ENCODE assay signal across 1 cellular context in the genomic region with DNA sequence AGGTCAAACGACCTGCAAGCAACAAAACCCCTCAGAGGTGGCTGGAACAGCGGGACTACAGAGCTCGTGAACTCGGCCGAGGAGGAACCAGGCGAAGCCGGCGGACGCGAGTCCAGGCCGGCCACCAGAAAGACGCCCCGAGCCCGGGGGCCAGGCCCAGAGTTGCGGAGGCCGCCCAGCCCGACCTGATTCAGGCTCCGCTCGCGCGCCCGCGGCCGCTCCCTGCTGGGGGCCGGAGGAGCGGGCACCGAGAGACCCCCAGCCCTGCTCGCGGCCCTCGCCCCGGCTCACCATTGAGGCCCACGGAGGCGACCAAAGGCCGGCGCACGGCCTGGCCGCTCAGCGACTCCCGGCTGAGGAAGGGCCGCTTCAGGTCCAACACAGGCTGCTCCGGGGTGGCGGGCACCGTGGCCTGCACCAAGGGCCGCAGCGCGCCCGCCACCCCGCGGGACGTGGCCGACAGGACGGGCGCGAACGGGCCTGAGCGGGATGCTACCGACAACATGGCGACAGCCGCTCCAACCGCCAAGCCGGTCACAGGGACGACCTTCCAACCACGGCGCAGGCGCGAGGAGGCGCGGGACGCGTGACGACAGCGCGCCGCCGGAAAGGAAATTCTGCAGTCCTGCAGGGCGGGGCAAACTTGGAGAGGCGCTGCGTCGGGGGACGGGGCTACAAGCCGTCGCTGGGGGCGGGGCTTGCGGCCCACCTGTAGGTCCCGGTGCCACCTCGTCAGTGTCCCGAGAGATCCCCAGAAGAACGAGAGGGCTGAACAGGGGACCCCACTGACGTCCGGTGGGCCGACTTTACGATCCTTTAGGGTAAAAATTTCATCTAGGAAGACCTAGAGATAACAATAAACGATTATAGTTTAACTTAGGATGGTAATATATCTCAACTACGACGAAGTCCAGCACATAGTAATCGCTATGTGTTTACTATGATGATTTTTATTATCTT.
TF ChIP-seq lines count a peak whose summit lies in the region.

A gene (minus strand): TSS at position 538 of the 960 bp plus-strand sequence. CDS start 33 bp downstream, at position 505.

TF ChIP-seq in WTC11, 78 proteins besides CTCF, POLR2A, EP300 and RAD21 (continued from another document):
- TF ChIP-seq FOXP1 (CRISPR knock-in tag; IDR thresholded peaks at IDR 0.05; ENCODE audit: borderline replicate concordance) (peak; percentile 76; the same call in 1 of the 2 replicates), ESRRA (CRISPR knock-in tag; IDR thresholded peaks at IDR 0.05; ENCODE audit: borderline replicate concordance) (no peak), SP1 (CRISPR knock-in tag; conservative IDR thresholded peaks at IDR 0.05) (peak; percentile 79), MYBL2 (CRISPR knock-in tag; IDR thresholded peaks at IDR 0.05) (peak; percentile 92), ELF4 (CRISPR knock-in tag; IDR thresholded peaks at IDR 0.05; ENCODE audit: low read depth) (peak; percentile 49; the same call in 1 of the 2 replicates)
- TF ChIP-seq, protein P1, sequence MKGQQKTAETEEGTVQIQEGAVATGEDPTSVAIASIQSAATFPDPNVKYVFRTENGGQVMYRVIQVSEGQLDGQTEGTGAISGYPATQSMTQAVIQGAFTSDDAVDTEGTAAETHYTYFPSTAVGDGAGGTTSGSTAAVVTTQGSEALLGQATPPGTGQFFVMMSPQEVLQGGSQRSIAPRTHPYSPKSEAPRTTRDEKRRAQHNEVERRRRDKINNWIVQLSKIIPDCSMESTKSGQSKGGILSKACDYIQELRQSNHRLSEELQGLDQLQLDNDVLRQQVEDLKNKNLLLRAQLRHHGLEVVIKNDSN (CRISPR knock-in tag; IDR thresholded peaks at IDR 0.05), result peak; percentile 30; the same call in 1 of the 2 replicates
- TF ChIP-seq, protein P2, sequence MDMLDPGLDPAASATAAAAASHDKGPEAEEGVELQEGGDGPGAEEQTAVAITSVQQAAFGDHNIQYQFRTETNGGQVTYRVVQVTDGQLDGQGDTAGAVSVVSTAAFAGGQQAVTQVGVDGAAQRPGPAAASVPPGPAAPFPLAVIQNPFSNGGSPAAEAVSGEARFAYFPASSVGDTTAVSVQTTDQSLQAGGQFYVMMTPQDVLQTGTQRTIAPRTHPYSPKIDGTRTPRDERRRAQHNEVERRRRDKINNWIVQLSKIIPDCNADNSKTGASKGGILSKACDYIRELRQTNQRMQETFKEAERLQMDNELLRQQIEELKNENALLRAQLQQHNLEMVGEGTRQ (CRISPR knock-in tag; IDR thresholded peaks at IDR 0.05), result peak; percentile 78
- TF ChIP-seq, protein P3, sequence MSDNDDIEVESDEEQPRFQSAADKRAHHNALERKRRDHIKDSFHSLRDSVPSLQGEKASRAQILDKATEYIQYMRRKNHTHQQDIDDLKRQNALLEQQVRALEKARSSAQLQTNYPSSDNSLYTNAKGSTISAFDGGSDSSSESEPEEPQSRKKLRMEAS (CRISPR knock-in tag; IDR thresholded peaks at IDR 0.05), result peak; percentile 63
